8 cellular contexts compared by ENCODE assay signal in genomic region chr16:77675464-77676324, GRCh38. TPM values are rescaled to one million over a fixed set of nuclear protein-coding genes. Genes with fewer than 3 reads are reported as not detected.
DNase-seq lines count a peak whose midpoint lies in the region; ATAC-seq and TF ChIP-seq lines count a peak whose summit lies in the region.

No MANE protein-coding gene starts in this region.

- intact Hi-C loops in dorsolateral prefrontal cortex (cut with DNase I): loop anchor here (2.0 to 10.0 kb wide), 3 partner anchors 295 to 419 kb away; partner anchors contain the start of gene WWOX (in 1 of the 2)
- intact Hi-C loops in lower lobe of right lung (cut with DNase I): loop anchor here (5.0 to 10.0 kb wide), 2 partner anchors 109 to 297 kb away; partner anchors contain the start of gene VAT1L

- ATAC-seq in HG03097 (IDR thresholded peaks at IDR 0.05; ENCODE audit: low FRiP score, unreplicated experiment) (peak; percentile 57), lower lobe of right lung (peak; percentile 90 to 91), HG03039 (IDR thresholded peaks at IDR 0.05; ENCODE audit: unreplicated experiment) (no peak)

- DNase-seq in GM06990 (ENCODE audit: extremely low read depth, insufficient read length): peak; percentile 8
- peak; percentile 11 for DNase-seq in NCI-H526 treated with DMSO at 0.1 percent for 48 hours (lab: John Stamatoyannopoulos, UW)
- DNase-seq in activated CD4-positive, alpha-beta T cell treated with anti-CD3 and anti-CD28 coated beads, Interleukin-2, amount 50 U/mL, for 24 hours (ENCODE audit: low read depth in 1 of 2, low spot score in 1 of 2): peak; percentile 39 to 60
- peak in 7 of 10 donors; percentile 44 to 84 (median 58) for DNase-seq in dorsolateral prefrontal cortex
- no peak for DNase-seq in lower lobe of right lung
- peak; percentile 8 for DNase-seq in stimulated activated CD8-positive, alpha-beta memory T cell treated with anti-CD3 and anti-CD28 coated beads, Interleukin-12 subunit alpha, Interleukin-12 subunit beta, amount 100 ng/mL, for 4 hours (ENCODE audit: low read depth)

- H3K9me3 ChIP-seq in lower lobe of right lung: no peaks in the 10 kb centered on the region

- H3K4me3 ChIP-seq in GM06990 (replicated peaks; ENCODE audit: low read depth, low read length): no peak overlapping the region
- peak overlapping the region in 2 of 59 donors; percentile 2 to 27 for H3K4me3 ChIP-seq in dorsolateral prefrontal cortex
- H3K4me3 ChIP-seq in lower lobe of right lung: no peak overlapping the region

- H3K27me3 ChIP-seq in GM06990 (replicated peaks; ENCODE audit: control insufficient read depth, insufficient read depth, low read length) (no peaks in the 10 kb centered on the region; the same call in 1 of the 2 replicates), dorsolateral prefrontal cortex (peaks cover 0 to 17% (median 0%) of the 10 kb centered on the region in 45 donors), lower lobe of right lung (ENCODE audit: low read depth) (no peaks in the 10 kb centered on the region)

- TF ChIP-seq CTCF in GM06990 (IDR thresholded peaks at IDR 0.05; ENCODE audit: insufficient read depth, low read length, poor library complexity, severe bottlenecking) (peak; percentile 82), dorsolateral prefrontal cortex (IDR thresholded peaks at IDR 0.05 in 54 of 56, conservative IDR thresholded peaks at IDR 0.05 in 2 of 56; ENCODE audit: low read depth in 1 of 56, partially characterized antibody in 56 of 56) (peak; percentile 78 to 98 (median 93)), lower lobe of right lung (IDR thresholded peaks at IDR 0.05) (peak; percentile 88)

- H3K4me1 ChIP-seq in lower lobe of right lung: peaks cover 5% of the 10 kb centered on the region

- H3K27ac ChIP-seq in dorsolateral prefrontal cortex (no peak overlapping the region), lower lobe of right lung (no peak overlapping the region)

- H3K36me3 ChIP-seq in GM06990 (ENCODE audit: control insufficient read depth, insufficient read depth, low read length) (no peaks in the 10 kb centered on the region), lower lobe of right lung (no peaks in the 10 kb centered on the region)

RNA-seq across cellular contexts. Expression of gene NUDT7, which starts 46.6 kb away (rescaled TPM):
- 10 to 100 TPM in 38 of 120 experiments, 1 to 10 TPM in 82; 2.9 to 16.8 (median 8.6) TPM for total RNA-seq in dorsolateral prefrontal cortex
- 9.2 TPM for total RNA-seq in lower lobe of right lung
